Comparison of ENCODE assay signal across 1 cellular context in the genomic region with DNA sequence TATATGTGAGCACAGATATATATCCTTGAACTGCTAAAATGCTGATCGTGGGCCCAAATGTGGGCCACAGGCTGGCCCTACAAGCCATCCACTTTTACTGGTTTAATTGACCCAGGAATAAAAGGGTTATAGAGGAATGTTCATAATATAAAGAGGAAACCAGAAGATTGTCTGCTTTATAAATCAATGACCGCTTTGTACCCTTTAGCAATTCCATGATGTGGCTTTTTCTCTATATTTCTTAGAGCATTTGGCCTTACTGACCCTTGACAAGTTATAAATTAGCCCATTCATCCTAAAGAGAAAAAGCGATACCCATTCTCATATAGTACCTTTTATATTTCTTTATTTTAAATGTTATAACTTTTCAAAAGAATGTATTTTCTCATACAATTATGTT.
TF ChIP-seq lines count a peak whose summit lies in the region.

No MANE protein-coding gene starts in this region.

TF ChIP-seq in WTC11, 78 proteins besides CTCF, POLR2A, EP300 and RAD21 (continued from another document):
- TF ChIP-seq, protein P1, sequence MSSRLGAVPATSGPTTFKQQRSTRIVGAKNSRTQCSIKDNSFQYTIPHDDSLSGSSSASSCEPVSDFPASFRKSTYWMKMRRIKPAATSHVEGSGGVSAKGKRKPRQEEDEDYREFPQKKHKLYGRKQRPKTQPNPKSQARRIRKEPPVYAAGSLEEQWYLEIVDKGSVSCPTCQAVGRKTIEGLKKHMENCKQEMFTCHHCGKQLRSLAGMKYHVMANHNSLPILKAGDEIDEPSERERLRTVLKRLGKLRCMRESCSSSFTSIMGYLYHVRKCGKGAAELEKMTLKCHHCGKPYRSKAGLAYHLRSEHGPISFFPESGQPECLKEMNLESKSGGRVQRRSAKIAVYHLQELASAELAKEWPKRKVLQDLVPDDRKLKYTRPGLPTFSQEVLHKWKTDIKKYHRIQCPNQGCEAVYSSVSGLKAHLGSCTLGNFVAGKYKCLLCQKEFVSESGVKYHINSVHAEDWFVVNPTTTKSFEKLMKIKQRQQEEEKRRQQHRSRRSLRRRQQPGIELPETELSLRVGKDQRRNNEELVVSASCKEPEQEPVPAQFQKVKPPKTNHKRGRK (CRISPR knock-in tag; IDR thresholded peaks at IDR 0.05; ENCODE audit: borderline replicate concordance): no peak
- TF ChIP-seq MYBL2 (CRISPR knock-in tag; IDR thresholded peaks at IDR 0.05) (no peak), HMGA2 (CRISPR knock-in tag; IDR thresholded peaks at IDR 0.05) (no peak), ZNF121 (CRISPR knock-in tag; IDR thresholded peaks at IDR 0.05) (no peak), OVOL2 (CRISPR knock-in tag; IDR thresholded peaks at IDR 0.05; ENCODE audit: borderline replicate concordance) (no peak), SOX15 (CRISPR knock-in tag; IDR thresholded peaks at IDR 0.05) (no peak), ZNF219 (CRISPR knock-in tag; IDR thresholded peaks at IDR 0.05; ENCODE audit: borderline replicate concordance) (no peak), AFF4 (CRISPR knock-in tag; IDR thresholded peaks at IDR 0.05; ENCODE audit: borderline replicate concordance) (no peak), NFYB (CRISPR knock-in tag; conservative IDR thresholded peaks at IDR 0.05; ENCODE audit: low read depth) (no peak), TCF7 (CRISPR knock-in tag; IDR thresholded peaks at IDR 0.05; ENCODE audit: low read depth) (no peak)
- TF ChIP-seq, protein P2, sequence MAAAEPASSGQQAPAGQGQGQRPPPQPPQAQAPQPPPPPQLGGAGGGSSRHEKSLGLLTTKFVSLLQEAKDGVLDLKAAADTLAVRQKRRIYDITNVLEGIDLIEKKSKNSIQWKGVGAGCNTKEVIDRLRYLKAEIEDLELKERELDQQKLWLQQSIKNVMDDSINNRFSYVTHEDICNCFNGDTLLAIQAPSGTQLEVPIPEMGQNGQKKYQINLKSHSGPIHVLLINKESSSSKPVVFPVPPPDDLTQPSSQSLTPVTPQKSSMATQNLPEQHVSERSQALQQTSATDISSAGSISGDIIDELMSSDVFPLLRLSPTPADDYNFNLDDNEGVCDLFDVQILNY (CRISPR knock-in tag; IDR thresholded peaks at IDR 0.05): no peak
TF ChIP-seq in WTC11: peak in this region for 0.
